Comparison of ENCODE assay signal across 21 cellular contexts in genomic region chr9:100208673-100209072, GRCh38.
"Had no signal": no experiment of that assay in that cellular context is flagged by ENCODE, and none has a peak within 500 bp of the region (broad histone marks: within the 10 kb centered on the region; RNA-seq: fewer than 3 reads in every experiment).

No MANE protein-coding gene starts in this region.

- H3K27ac Mint-ChIP-seq: stimulated activated naive B cell treated with anti-CD40 and anti-IgM and Interleukin-4, amounts not matched to agents 10 μg/mL and 1 μg/mL and 100 μg/mL, for 72 hours; stimulated activated naive CD8-positive, alpha-beta T cell treated with anti-CD3 and anti-CD28 coated beads, Interleukin-15, Interleukin-2, amounts not matched to agents 100 ng/mL and 50 ng/mL, for 24 hours had no signal

- ATAC-seq: left ventricle myocardium superior; lower lobe of right lung; naive thymus-derived CD8-positive, alpha-beta T cell; pancreas; right lobe of liver; upper lobe of right lung had no signal

- DNase-seq: dorsolateral prefrontal cortex; effector CD4-positive, alpha-beta T cell; hypothalamus; left ventricle myocardium superior; lower lobe of right lung; naive thymus-derived CD8-positive, alpha-beta T cell; pancreas; right lobe of liver; small intestine; stimulated activated CD4-positive, alpha-beta T cell treated with anti-CD3 and anti-CD28 coated beads, Interleukin-15, amount 100 ng/mL, for 24 hours; stimulated activated CD4-positive, alpha-beta T cell treated with anti-CD3 and anti-CD28 coated beads, Interleukin-2, amount 100 ng/mL, for 48 hours; stimulated activated naive B cell treated with anti-CD40 and anti-IgM and Interleukin-4, amounts not matched to agents 10 μg/mL and 1 μg/mL and 100 μg/mL, for 72 hours; upper lobe of right lung; uterus had no signal

- H3K36me3 Mint-ChIP-seq: stimulated activated naive B cell treated with anti-CD40 and anti-IgM and Interleukin-4, amounts not matched to agents 10 μg/mL and 1 μg/mL and 100 μg/mL, for 72 hours had no signal

- H3K9me3 Mint-ChIP-seq: naive thymus-derived CD8-positive, alpha-beta T cell; neural crest cell; stimulated activated naive B cell treated with anti-CD40 and anti-IgM and Interleukin-4, amounts not matched to agents 10 μg/mL and 1 μg/mL and 100 μg/mL, for 72 hours; stimulated activated naive CD8-positive, alpha-beta T cell treated with anti-CD3 and anti-CD28 coated beads, Interleukin-15, Interleukin-2, amounts not matched to agents 100 ng/mL and 50 ng/mL, for 24 hours had no signal

- H3K27me3 Mint-ChIP-seq: naive thymus-derived CD8-positive, alpha-beta T cell; stimulated activated naive B cell treated with anti-CD40 and anti-IgM and Interleukin-4, amounts not matched to agents 10 μg/mL and 1 μg/mL and 100 μg/mL, for 72 hours; stimulated activated naive CD8-positive, alpha-beta T cell treated with anti-CD3 and anti-CD28 coated beads, Interleukin-15, Interleukin-2, amounts not matched to agents 100 ng/mL and 50 ng/mL, for 24 hours had no signal

- H3K9me3 ChIP-seq: lower lobe of right lung, neutrophil, pancreas, right lobe of liver, thoracic aorta, tibial nerve, upper lobe of right lung, uterus had no signal

- H3K4me3 Mint-ChIP-seq: neural crest cell had no signal

- FAIRE-seq: frontal cortex, keratinocyte, pancreas, small intestine had no signal
